Comparison of ENCODE assay signal across 1 cellular context in the genomic region with DNA sequence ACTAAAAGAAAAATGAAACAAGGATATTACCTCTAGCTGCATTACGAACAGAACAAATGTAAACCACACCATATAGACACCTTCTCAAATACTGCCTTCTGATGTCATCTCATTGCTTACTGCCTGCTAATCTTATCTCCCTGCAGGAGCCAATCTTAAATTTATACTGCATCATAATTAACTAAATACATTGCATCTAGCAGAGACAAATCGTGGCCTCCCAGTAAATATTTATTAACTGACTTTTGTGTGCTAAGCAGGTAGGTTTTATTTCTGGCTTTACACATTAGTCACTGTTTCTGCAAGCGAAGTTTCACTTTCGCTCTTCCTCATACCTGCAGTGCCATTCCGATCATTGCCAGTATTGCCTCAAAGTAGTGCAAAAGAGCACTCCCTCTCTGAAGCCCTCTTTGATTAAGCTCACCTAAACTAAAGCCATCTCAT.
TF ChIP-seq lines count a peak whose summit lies in the region.

No MANE protein-coding gene starts in this region.

TF ChIP-seq in GM12878, 131 proteins besides CTCF, POLR2A, EP300 and RAD21 (continued from another document):
- TF ChIP-seq BRCA1 (IDR thresholded peaks at IDR 0.05; ENCODE audit: low read depth, low read length) (no peak), MYB (IDR thresholded peaks at IDR 0.05; ENCODE audit: borderline replicate concordance, low read depth, low read length) (no peak), RCOR1 (conservative IDR thresholded peaks at IDR 0.05; ENCODE audit: low read depth, low read length) (no peak), SIX5 (IDR thresholded peaks at IDR 0.05; ENCODE audit: low read depth, low read length, severe bottlenecking) (no peak), NR2C1 (IDR thresholded peaks at IDR 0.05) (no peak), DPF2 (IDR thresholded peaks at IDR 0.05) (0 out of 2 replicates have a peak, but pooled peaks have one; percentile 43), SREBF1 (IDR thresholded peaks at IDR 0.05; ENCODE audit: low read length) (no peak), ATF7 (IDR thresholded peaks at IDR 0.05; ENCODE audit: low read depth) (peak; percentile 81), BCL11A (IDR thresholded peaks at IDR 0.05; ENCODE audit: low read depth, low read length) (no peak), SUZ12 (IDR thresholded peaks at IDR 0.05; ENCODE audit: unreplicated experiment) (no peak), MXI1 (IDR thresholded peaks at IDR 0.05; ENCODE audit: low read depth, low read length) (no peak), NRF1 (conservative IDR thresholded peaks at IDR 0.05; ENCODE audit: low read depth, low read length) (no peak), SPI1 (IDR thresholded peaks at IDR 0.05; ENCODE audit: borderline replicate concordance, insufficient read depth, low read depth, low read length) (peak; percentile 22; the same call in 1 of the 2 replicates), NR2F1 (conservative IDR thresholded peaks at IDR 0.05) (no peak), GABPA (IDR thresholded peaks at IDR 0.05; ENCODE audit: low read depth) (no peak), RUNX3 (IDR thresholded peaks at IDR 0.05; ENCODE audit: low read length) (peak; percentile 28; the same call in 1 of the 2 replicates), MYC (IDR thresholded peaks at IDR 0.05; ENCODE audit: insufficient read depth, insufficient read length, insufficient replicate concordance, low read length, severe bottlenecking) (no peak), KAT2A (conservative IDR thresholded peaks at IDR 0.05; ENCODE audit: control insufficient read depth, low read depth, low read length) (no peak), ZNF24 (IDR thresholded peaks at IDR 0.05) (0 out of 2 replicates have a peak, but pooled peaks have one; percentile 23), NFYA (IDR thresholded peaks at IDR 0.05; ENCODE audit: borderline replicate concordance, low read depth, low read length) (no peak), MEF2B (IDR thresholded peaks at IDR 0.05; ENCODE audit: partially characterized antibody, poor library complexity, severe bottlenecking) (peak; percentile 51), HDAC6 (IDR thresholded peaks at IDR 0.05; ENCODE audit: unreplicated experiment) (no peak)
- TF ChIP-seq, protein P1, sequence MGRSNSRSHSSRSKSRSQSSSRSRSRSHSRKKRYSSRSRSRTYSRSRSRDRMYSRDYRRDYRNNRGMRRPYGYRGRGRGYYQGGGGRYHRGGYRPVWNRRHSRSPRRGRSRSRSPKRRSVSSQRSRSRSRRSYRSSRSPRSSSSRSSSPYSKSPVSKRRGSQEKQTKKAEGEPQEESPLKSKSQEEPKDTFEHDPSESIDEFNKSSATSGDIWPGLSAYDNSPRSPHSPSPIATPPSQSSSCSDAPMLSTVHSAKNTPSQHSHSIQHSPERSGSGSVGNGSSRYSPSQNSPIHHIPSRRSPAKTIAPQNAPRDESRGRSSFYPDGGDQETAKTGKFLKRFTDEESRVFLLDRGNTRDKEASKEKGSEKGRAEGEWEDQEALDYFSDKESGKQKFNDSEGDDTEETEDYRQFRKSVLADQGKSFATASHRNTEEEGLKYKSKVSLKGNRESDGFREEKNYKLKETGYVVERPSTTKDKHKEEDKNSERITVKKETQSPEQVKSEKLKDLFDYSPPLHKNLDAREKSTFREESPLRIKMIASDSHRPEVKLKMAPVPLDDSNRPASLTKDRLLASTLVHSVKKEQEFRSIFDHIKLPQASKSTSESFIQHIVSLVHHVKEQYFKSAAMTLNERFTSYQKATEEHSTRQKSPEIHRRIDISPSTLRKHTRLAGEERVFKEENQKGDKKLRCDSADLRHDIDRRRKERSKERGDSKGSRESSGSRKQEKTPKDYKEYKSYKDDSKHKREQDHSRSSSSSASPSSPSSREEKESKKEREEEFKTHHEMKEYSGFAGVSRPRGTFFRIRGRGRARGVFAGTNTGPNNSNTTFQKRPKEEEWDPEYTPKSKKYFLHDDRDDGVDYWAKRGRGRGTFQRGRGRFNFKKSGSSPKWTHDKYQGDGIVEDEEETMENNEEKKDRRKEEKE (IDR thresholded peaks at IDR 0.05) = no peak
- TF ChIP-seq, protein P2, sequence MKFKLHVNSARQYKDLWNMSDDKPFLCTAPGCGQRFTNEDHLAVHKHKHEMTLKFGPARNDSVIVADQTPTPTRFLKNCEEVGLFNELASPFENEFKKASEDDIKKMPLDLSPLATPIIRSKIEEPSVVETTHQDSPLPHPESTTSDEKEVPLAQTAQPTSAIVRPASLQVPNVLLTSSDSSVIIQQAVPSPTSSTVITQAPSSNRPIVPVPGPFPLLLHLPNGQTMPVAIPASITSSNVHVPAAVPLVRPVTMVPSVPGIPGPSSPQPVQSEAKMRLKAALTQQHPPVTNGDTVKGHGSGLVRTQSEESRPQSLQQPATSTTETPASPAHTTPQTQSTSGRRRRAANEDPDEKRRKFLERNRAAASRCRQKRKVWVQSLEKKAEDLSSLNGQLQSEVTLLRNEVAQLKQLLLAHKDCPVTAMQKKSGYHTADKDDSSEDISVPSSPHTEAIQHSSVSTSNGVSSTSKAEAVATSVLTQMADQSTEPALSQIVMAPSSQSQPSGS (IDR thresholded peaks at IDR 0.05; ENCODE audit: low read length) = peak; percentile 25; the same call in 1 of the 2 replicates
- TF ChIP-seq, protein P3, sequence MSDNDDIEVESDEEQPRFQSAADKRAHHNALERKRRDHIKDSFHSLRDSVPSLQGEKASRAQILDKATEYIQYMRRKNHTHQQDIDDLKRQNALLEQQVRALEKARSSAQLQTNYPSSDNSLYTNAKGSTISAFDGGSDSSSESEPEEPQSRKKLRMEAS (IDR thresholded peaks at IDR 0.05; ENCODE audit: low read depth, low read length) = no peak
- TF ChIP-seq, protein P4, sequence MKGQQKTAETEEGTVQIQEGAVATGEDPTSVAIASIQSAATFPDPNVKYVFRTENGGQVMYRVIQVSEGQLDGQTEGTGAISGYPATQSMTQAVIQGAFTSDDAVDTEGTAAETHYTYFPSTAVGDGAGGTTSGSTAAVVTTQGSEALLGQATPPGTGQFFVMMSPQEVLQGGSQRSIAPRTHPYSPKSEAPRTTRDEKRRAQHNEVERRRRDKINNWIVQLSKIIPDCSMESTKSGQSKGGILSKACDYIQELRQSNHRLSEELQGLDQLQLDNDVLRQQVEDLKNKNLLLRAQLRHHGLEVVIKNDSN (IDR thresholded peaks at IDR 0.05; ENCODE audit: borderline replicate concordance, extremely low read length, insufficient read depth, low read depth, low read length) = no peak
- TF ChIP-seq, protein P5, sequence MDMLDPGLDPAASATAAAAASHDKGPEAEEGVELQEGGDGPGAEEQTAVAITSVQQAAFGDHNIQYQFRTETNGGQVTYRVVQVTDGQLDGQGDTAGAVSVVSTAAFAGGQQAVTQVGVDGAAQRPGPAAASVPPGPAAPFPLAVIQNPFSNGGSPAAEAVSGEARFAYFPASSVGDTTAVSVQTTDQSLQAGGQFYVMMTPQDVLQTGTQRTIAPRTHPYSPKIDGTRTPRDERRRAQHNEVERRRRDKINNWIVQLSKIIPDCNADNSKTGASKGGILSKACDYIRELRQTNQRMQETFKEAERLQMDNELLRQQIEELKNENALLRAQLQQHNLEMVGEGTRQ (IDR thresholded peaks at IDR 0.05; ENCODE audit: borderline replicate concordance, low read depth, low read length) = no peak
- TF ChIP-seq, protein P6, sequence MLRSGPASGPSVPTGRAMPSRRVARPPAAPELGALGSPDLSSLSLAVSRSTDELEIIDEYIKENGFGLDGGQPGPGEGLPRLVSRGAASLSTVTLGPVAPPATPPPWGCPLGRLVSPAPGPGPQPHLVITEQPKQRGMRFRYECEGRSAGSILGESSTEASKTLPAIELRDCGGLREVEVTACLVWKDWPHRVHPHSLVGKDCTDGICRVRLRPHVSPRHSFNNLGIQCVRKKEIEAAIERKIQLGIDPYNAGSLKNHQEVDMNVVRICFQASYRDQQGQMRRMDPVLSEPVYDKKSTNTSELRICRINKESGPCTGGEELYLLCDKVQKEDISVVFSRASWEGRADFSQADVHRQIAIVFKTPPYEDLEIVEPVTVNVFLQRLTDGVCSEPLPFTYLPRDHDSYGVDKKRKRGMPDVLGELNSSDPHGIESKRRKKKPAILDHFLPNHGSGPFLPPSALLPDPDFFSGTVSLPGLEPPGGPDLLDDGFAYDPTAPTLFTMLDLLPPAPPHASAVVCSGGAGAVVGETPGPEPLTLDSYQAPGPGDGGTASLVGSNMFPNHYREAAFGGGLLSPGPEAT (IDR thresholded peaks at IDR 0.05; ENCODE audit: low read depth) = peak; percentile 31; the same call in 1 of the 2 replicates
- TF ChIP-seq, protein P7, sequence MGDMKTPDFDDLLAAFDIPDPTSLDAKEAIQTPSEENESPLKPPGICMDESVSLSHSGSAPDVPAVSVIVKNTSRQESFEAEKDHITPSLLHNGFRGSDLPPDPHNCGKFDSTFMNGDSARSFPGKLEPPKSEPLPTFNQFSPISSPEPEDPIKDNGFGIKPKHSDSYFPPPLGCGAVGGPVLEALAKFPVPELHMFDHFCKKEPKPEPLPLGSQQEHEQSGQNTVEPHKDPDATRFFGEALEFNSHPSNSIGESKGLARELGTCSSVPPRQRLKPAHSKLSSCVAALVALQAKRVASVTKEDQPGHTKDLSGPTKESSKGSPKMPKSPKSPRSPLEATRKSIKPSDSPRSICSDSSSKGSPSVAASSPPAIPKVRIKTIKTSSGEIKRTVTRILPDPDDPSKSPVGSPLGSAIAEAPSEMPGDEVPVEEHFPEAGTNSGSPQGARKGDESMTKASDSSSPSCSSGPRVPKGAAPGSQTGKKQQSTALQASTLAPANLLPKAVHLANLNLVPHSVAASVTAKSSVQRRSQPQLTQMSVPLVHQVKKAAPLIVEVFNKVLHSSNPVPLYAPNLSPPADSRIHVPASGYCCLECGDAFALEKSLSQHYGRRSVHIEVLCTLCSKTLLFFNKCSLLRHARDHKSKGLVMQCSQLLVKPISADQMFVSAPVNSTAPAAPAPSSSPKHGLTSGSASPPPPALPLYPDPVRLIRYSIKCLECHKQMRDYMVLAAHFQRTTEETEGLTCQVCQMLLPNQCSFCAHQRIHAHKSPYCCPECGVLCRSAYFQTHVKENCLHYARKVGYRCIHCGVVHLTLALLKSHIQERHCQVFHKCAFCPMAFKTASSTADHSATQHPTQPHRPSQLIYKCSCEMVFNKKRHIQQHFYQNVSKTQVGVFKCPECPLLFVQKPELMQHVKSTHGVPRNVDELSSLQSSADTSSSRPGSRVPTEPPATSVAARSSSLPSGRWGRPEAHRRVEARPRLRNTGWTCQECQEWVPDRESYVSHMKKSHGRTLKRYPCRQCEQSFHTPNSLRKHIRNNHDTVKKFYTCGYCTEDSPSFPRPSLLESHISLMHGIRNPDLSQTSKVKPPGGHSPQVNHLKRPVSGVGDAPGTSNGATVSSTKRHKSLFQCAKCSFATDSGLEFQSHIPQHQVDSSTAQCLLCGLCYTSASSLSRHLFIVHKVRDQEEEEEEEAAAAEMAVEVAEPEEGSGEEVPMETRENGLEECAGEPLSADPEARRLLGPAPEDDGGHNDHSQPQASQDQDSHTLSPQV (IDR thresholded peaks at IDR 0.05) = no peak
- TF ChIP-seq, protein P8, sequence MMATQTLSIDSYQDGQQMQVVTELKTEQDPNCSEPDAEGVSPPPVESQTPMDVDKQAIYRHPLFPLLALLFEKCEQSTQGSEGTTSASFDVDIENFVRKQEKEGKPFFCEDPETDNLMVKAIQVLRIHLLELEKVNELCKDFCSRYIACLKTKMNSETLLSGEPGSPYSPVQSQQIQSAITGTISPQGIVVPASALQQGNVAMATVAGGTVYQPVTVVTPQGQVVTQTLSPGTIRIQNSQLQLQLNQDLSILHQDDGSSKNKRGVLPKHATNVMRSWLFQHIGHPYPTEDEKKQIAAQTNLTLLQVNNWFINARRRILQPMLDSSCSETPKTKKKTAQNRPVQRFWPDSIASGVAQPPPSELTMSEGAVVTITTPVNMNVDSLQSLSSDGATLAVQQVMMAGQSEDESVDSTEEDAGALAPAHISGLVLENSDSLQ (IDR thresholded peaks at IDR 0.05) = 0 out of 2 replicates have a peak, but pooled peaks have one; percentile 27
- TF ChIP-seq, protein P9, sequence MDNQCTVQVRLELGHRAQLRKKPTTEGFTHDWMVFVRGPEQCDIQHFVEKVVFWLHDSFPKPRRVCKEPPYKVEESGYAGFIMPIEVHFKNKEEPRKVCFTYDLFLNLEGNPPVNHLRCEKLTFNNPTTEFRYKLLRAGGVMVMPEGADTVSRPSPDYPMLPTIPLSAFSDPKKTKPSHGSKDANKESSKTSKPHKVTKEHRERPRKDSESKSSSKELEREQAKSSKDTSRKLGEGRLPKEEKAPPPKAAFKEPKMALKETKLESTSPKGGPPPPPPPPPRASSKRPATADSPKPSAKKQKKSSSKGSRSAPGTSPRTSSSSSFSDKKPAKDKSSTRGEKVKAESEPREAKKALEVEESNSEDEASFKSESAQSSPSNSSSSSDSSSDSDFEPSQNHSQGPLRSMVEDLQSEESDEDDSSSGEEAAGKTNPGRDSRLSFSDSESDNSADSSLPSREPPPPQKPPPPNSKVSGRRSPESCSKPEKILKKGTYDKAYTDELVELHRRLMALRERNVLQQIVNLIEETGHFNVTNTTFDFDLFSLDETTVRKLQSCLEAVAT (IDR thresholded peaks at IDR 0.05) = peak; percentile 67; the same call in 1 of the 2 replicates
TF ChIP-seq in GM12878: peak in this region for 15.
